10 cellular contexts compared by ENCODE assay signal in the genomic region with DNA sequence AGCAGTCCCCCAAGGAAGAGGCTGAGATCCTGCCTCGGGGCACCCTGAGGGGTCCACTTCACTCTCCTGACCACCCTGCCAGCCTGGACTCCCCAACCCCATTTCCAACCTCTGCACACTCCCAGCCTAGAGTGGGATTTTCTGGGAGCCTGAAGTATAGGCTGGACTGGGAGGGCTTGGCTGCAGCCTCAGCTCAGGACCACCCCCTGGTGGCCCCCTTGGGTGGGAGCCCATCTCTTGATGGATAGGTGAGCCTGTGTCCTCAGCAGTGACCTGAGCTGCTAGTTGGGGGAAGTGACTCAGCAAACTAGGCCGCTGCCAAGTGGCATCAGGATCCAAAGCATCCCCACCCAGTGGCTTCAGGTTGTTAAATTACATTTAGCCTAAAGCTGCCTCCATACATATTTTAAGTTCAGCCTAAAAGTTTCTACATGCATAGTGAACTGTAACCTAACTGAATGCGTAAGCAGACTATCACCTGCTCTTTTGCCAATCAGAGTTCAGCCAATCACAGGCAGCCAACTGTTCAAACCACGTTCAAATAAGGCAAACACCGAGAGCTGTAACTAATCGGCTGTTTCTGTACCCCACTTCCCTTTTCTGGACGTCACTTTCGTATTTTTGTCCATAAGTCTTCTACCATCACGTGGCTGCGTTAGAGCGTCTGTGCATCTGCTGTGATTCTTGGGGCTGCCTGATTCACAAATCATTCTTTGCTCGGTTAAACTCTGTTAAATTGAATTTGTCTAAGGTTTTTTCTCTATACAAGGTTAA.
DNase-seq lines count a peak whose midpoint lies in the region; ATAC-seq and TF ChIP-seq lines count a peak whose summit lies in the region.
"Had no signal": no experiment of that assay in that cellular context is flagged by ENCODE, and none has a peak within 500 bp of the region (broad histone marks: within the 10 kb centered on the region; RNA-seq: fewer than 3 reads in every experiment).

No MANE protein-coding gene starts in this region.

- CTCF ChIA-PET in activated CD8-positive, alpha-beta T cell treated with anti-CD3 and anti-CD28 coated beads for 36 hours (lab: Charles Lee) = no interaction called here
- CTCF ChIA-PET in activated CD8-positive, alpha-beta T cell treated with anti-CD3 and anti-CD28 coated beads, Interleukin-2, amount 10 ng/mL, durations not matched to agents 7 days and 5 days (lab: Charles Lee) = no interaction called here

- intact Hi-C loops in activated CD8-positive, alpha-beta T cell treated with anti-CD3 and anti-CD28 coated beads for 36 hours (cut with micrococcal nuclease) = no loop called here

- no peak overlapping the region for H3K27ac Mint-ChIP-seq in activated CD8-positive, alpha-beta T cell treated with anti-CD3 and anti-CD28 coated beads for 36 hours
- no peak overlapping the region for H3K27ac Mint-ChIP-seq in activated CD8-positive, alpha-beta T cell treated with anti-CD3 and anti-CD28 coated beads, Interleukin-2, amount 10 ng/mL, durations not matched to agents 7 days and 5 days
- H3K27ac Mint-ChIP-seq in stimulated activated naive CD8-positive, alpha-beta T cell treated with anti-CD3 and anti-CD28 coated beads, Interleukin-15, amount 100 ng/mL, for 72 hours = no peak overlapping the region
- H3K27ac Mint-ChIP-seq: dendritic cell treated with granulocyte-macrophage colony-stimulating factor and Interleukin-4, amounts not matched to agents 40 ng/mL and 50 ng/mL, for 4 days had no signal

- no peaks in the 10 kb centered on the region for H3K27me3 Mint-ChIP-seq in activated CD8-positive, alpha-beta T cell treated with anti-CD3 and anti-CD28 coated beads for 36 hours
- H3K27me3 Mint-ChIP-seq in activated CD8-positive, alpha-beta T cell treated with anti-CD3 and anti-CD28 coated beads, Interleukin-2, amount 10 ng/mL, durations not matched to agents 7 days and 5 days (ENCODE audit: low read depth) = no peaks in the 10 kb centered on the region
- H3K27me3 Mint-ChIP-seq in stimulated activated naive CD8-positive, alpha-beta T cell treated with anti-CD3 and anti-CD28 coated beads, Interleukin-15, amount 100 ng/mL, for 72 hours = peaks cover 12% of the 10 kb centered on the region

- peak; percentile 15 for DNase-seq in activated CD8-positive, alpha-beta T cell treated with anti-CD3 and anti-CD28 coated beads for 36 hours
- DNase-seq in activated CD8-positive, alpha-beta T cell treated with anti-CD3 and anti-CD28 coated beads, Interleukin-2, amount 10 ng/mL, durations not matched to agents 7 days and 5 days = no peak
- peak; percentile 7 for DNase-seq in NAMALWA (ENCODE audit: low spot score)
- peak; percentile 30 to 42 for DNase-seq in erythroblast (lab: John Stamatoyannopoulos, UW)
- no peak for DNase-seq in stimulated activated naive CD8-positive, alpha-beta T cell treated with anti-CD3 and anti-CD28 coated beads, Interleukin-15, amount 100 ng/mL, for 72 hours
- no peak for DNase-seq in NK-92 treated with Interleukin-12 subunit alpha and Interleukin-12 subunit beta, amount 100 ng/mL, for 24 hours (lab: John Stamatoyannopoulos, UW)
- no peak for DNase-seq in activated effector memory CD4-positive, alpha-beta T cell treated with anti-CD3 and anti-CD28 coated beads, Interleukin-2, amount 50 U/mL, for 16 hours
- DNase-seq: ovary had no signal

- POLR2A ChIA-PET in activated CD8-positive, alpha-beta T cell treated with anti-CD3 and anti-CD28 coated beads for 36 hours (lab: Charles Lee) = no interaction called here
- POLR2A ChIA-PET in activated CD8-positive, alpha-beta T cell treated with anti-CD3 and anti-CD28 coated beads, Interleukin-2, amount 10 ng/mL, durations not matched to agents 7 days and 5 days (lab: Charles Lee) = no interaction called here

- TF ChIP-seq POLR2A in erythroblast (IDR thresholded peaks at IDR 0.05; ENCODE audit: low read length) = no peak

- H3K36me3 Mint-ChIP-seq in activated CD8-positive, alpha-beta T cell treated with anti-CD3 and anti-CD28 coated beads for 36 hours (ENCODE audit: low read depth) = no peaks in the 10 kb centered on the region
- H3K36me3 Mint-ChIP-seq in activated CD8-positive, alpha-beta T cell treated with anti-CD3 and anti-CD28 coated beads, Interleukin-2, amount 10 ng/mL, durations not matched to agents 7 days and 5 days (ENCODE audit: low read depth) = no peaks in the 10 kb centered on the region

- H3K9me3 Mint-ChIP-seq in activated CD8-positive, alpha-beta T cell treated with anti-CD3 and anti-CD28 coated beads for 36 hours = no peaks in the 10 kb centered on the region
- no peaks in the 10 kb centered on the region for H3K9me3 Mint-ChIP-seq in activated CD8-positive, alpha-beta T cell treated with anti-CD3 and anti-CD28 coated beads, Interleukin-2, amount 10 ng/mL, durations not matched to agents 7 days and 5 days (ENCODE audit: insufficient read depth)
- H3K9me3 Mint-ChIP-seq in stimulated activated naive CD8-positive, alpha-beta T cell treated with anti-CD3 and anti-CD28 coated beads, Interleukin-15, amount 100 ng/mL, for 72 hours = peaks cover 0 to 9% of the 10 kb centered on the region in 2 donors

- ATAC-seq in activated CD8-positive, alpha-beta T cell treated with anti-CD3 and anti-CD28 coated beads for 36 hours = no peak
- ATAC-seq in activated CD8-positive, alpha-beta T cell treated with anti-CD3 and anti-CD28 coated beads, Interleukin-2, amount 10 ng/mL, durations not matched to agents 7 days and 5 days = no peak
- peak; percentile 43 for ATAC-seq in stimulated activated naive CD8-positive, alpha-beta T cell treated with anti-CD3 and anti-CD28 coated beads, Interleukin-15, amount 100 ng/mL, for 72 hours
- ATAC-seq in GM19455 (IDR thresholded peaks at IDR 0.05; ENCODE audit: unreplicated experiment) = no peak

- H3K4me1 Mint-ChIP-seq in activated CD8-positive, alpha-beta T cell treated with anti-CD3 and anti-CD28 coated beads for 36 hours (ENCODE audit: low read depth) = no peaks in the 10 kb centered on the region
- no peaks in the 10 kb centered on the region for H3K4me1 Mint-ChIP-seq in activated CD8-positive, alpha-beta T cell treated with anti-CD3 and anti-CD28 coated beads, Interleukin-2, amount 10 ng/mL, durations not matched to agents 7 days and 5 days (ENCODE audit: low read depth)
- H3K4me1 Mint-ChIP-seq in stimulated activated naive CD8-positive, alpha-beta T cell treated with anti-CD3 and anti-CD28 coated beads, Interleukin-15, amount 100 ng/mL, for 72 hours = no peaks in the 10 kb centered on the region

- TF ChIP-seq CTCF in activated CD8-positive, alpha-beta T cell treated with anti-CD3 and anti-CD28 coated beads for 36 hours (IDR thresholded peaks at IDR 0.05) = no peak

- H3K4me3 Mint-ChIP-seq in activated CD8-positive, alpha-beta T cell treated with anti-CD3 and anti-CD28 coated beads for 36 hours = no peak overlapping the region
- H3K4me3 Mint-ChIP-seq in activated CD8-positive, alpha-beta T cell treated with anti-CD3 and anti-CD28 coated beads, Interleukin-2, amount 10 ng/mL, durations not matched to agents 7 days and 5 days = no peak overlapping the region
- no peak overlapping the region for H3K4me3 Mint-ChIP-seq in stimulated activated naive CD8-positive, alpha-beta T cell treated with anti-CD3 and anti-CD28 coated beads, Interleukin-15, amount 100 ng/mL, for 72 hours
- H3K4me3 Mint-ChIP-seq: dendritic cell treated with granulocyte-macrophage colony-stimulating factor and Interleukin-4, amounts not matched to agents 40 ng/mL and 50 ng/mL, for 4 days had no signal

Comparison
In these comparisons a context has a peak if more than half of its experiments do, and no peak if none do; other contexts are left out.
1. DNase-seq: peak in activated CD8-positive, alpha-beta T cell treated with anti-CD3 and anti-CD28 coated beads for 36 hours (single experiment), NAMALWA (single experiment) and erythroblast (2 of 2); none in activated CD8-positive, alpha-beta T cell treated with anti-CD3 and anti-CD28 coated beads, Interleukin-2, amount 10 ng/mL, durations not matched to agents 7 days and 5 days (single experiment), stimulated activated naive CD8-positive, alpha-beta T cell treated with anti-CD3 and anti-CD28 coated beads, Interleukin-15, amount 100 ng/mL, for 72 hours (0 of 2), NK-92 treated with Interleukin-12 subunit alpha and Interleukin-12 subunit beta, amount 100 ng/mL, for 24 hours (single experiment) and activated effector memory CD4-positive, alpha-beta T cell treated with anti-CD3 and anti-CD28 coated beads, Interleukin-2, amount 50 U/mL, for 16 hours (single experiment).